ENCODE assay signal across 8 cellular contexts in genomic region chr5:36232533-36232932, GRCh38.
"Had no signal": no experiment of that assay in that cellular context is flagged by ENCODE, and none has a peak within 500 bp of the region (broad histone marks: within the 10 kb centered on the region; RNA-seq: fewer than 3 reads in every experiment).

No MANE protein-coding gene starts in this region.

- H3K9me3 Mint-ChIP-seq: GM23338 had no signal

- H3K9ac ChIP-seq: KMS-11 had no signal

- H3K4me3 ChIP-seq: GM23338, HAP-1 had no signal

- H3K4me1 ChIP-seq: HAP-1 had no signal

- FAIRE-seq: H1, HTR-8/SVneo had no signal

- H3K9me3 ChIP-seq: HAP-1 had no signal

- H3K4me3 Mint-ChIP-seq: GM23338 had no signal

- DNase-seq: H7, IMR-90, KBM-7 had no signal

- H3K27ac ChIP-seq: KMS-11 had no signal

- H3K4me2 ChIP-seq: GM23338, KMS-11 had no signal

- H2AFZ ChIP-seq: GM23338 had no signal

- H3K27ac Mint-ChIP-seq: GM23338 had no signal

- H3K36me3 ChIP-seq: HAP-1 had no signal
